ENCODE assay signal across 1 cellular context in the genomic region with DNA sequence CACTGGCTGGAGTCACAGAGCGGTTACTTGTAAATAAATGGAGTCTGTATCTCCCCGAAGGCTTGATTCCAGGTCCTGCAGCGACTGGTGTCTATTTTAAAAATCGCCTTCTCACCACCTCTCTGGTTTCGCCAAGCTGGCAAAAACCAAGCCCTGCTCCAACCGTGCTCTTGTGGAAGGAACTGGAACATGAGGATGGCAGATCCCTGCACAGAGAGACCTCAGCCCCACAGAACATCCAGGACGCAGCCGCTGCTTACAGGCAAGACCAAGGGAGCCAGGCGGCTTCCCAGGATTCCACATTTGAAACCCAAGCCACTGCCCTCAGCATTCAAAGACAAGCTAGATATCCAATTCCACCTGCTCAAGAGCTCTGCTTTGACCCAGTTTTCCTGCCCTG.
TF ChIP-seq lines count a peak whose summit lies in the region.

No MANE protein-coding gene starts in this region.

TF ChIP-seq in H1, 55 proteins besides CTCF, POLR2A, EP300 and RAD21:
- TF ChIP-seq PHF8 (conservative IDR thresholded peaks at IDR 0.05; ENCODE audit: low read depth, low read length) (no peak), TCF12 (IDR thresholded peaks at IDR 0.05; ENCODE audit: low read depth, low read length) (no peak), BACH1 (IDR thresholded peaks at IDR 0.05; ENCODE audit: low read length) (no peak), GTF2F1 (IDR thresholded peaks at IDR 0.05; ENCODE audit: borderline replicate concordance, low read depth, low read length) (no peak), SIRT6 (IDR thresholded peaks at IDR 0.05; ENCODE audit: low read length) (no peak), KDM4A (IDR thresholded peaks at IDR 0.05; ENCODE audit: low read depth, low read length, severe bottlenecking) (no peak), EGR1 (IDR thresholded peaks at IDR 0.05; ENCODE audit: borderline replicate concordance, low read depth, low read length) (no peak), JUND (IDR thresholded peaks at IDR 0.05; ENCODE audit: low read length) (no peak), MAFK (IDR thresholded peaks at IDR 0.05; ENCODE audit: low read depth, low read length) (no peak), RFX5 (IDR thresholded peaks at IDR 0.05; ENCODE audit: borderline replicate concordance, low read depth, low read length) (no peak), SIX5 (IDR thresholded peaks at IDR 0.05; ENCODE audit: low read depth, low read length) (no peak), SP2 (IDR thresholded peaks at IDR 0.05; ENCODE audit: low read length) (no peak), HDAC2 (IDR thresholded peaks at IDR 0.05; ENCODE audit: borderline replicate concordance in 1 of 2, low read depth in 2 of 2, low read length in 2 of 2) (no peak), CTBP2 (IDR thresholded peaks at IDR 0.05; ENCODE audit: borderline replicate concordance, insufficient read depth, insufficient read length, low read length) (no peak)
- TF ChIP-seq, protein P1, sequence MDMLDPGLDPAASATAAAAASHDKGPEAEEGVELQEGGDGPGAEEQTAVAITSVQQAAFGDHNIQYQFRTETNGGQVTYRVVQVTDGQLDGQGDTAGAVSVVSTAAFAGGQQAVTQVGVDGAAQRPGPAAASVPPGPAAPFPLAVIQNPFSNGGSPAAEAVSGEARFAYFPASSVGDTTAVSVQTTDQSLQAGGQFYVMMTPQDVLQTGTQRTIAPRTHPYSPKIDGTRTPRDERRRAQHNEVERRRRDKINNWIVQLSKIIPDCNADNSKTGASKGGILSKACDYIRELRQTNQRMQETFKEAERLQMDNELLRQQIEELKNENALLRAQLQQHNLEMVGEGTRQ (IDR thresholded peaks at IDR 0.05; ENCODE audit: low read length) = no peak
TF ChIP-seq in H1: peak in this region for 0.
